ENCODE assay signal across 6 cellular contexts in the genomic region with DNA sequence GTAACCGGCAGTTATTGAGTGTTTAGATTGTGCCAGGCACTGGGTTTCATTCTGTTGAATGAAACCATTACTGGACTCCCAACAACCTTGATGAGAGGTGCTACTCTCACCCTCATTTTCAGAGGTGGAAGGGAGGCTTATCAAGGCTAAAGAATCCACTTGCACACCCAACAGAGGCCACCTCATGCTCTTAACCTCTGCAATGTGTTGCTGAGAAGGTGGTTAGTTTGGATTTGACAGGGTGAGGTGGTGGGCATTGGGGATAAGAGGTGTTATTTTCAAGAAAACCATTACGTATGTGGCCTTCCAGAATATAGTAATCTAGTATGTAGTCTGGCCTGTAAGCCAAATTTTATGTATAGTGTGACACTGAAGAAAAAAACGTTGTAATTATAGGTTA.
"Had no signal": no experiment of that assay in that cellular context is flagged by ENCODE, and none has a peak within 500 bp of the region (broad histone marks: within the 10 kb centered on the region; RNA-seq: fewer than 3 reads in every experiment).

No MANE protein-coding gene starts in this region.

- H3K4me3 ChIP-seq: K562 had no signal

- H3K27ac ChIP-seq: HL-60 had no signal

- DNase-seq: IMR-90, KBM-7 had no signal

- H3K27ac Mint-ChIP-seq: IgD-negative memory B cell had no signal

- ATAC-seq: HepG2, K562 had no signal

- H3K4me3 Mint-ChIP-seq: IgD-negative memory B cell had no signal

- H3K27me3 Mint-ChIP-seq: IgD-negative memory B cell had no signal
